Comparison of ENCODE assay signal across 28 cellular contexts in the genomic region with DNA sequence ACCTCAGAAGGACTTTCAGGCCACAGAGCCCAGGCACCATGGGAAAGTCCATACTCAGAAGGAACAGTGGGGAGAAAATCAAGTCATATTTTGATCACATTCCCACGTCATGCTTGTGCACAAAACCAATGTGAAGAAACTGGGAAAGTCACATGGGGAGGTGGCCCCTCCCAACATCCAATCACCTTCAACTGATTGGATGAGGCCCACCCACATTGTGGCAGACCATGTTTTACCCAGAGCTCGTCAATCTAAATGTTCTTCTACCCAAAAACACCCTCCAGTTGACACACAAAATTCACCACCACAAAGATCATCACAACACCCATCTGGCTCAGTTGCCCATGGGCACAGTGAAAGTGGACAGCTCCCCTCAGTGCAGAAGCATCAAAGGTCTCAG.
DNase-seq lines count a peak whose midpoint lies in the region; ATAC-seq, FAIRE-seq and TF ChIP-seq lines count a peak whose summit lies in the region.
"Had no signal": no experiment of that assay in that cellular context is flagged by ENCODE, and none has a peak within 500 bp of the region (broad histone marks: within the 10 kb centered on the region; RNA-seq: fewer than 3 reads in every experiment).

No MANE protein-coding gene starts in this region.

- H3K27ac Mint-ChIP-seq in WTC11: no peak overlapping the region
- H3K27ac Mint-ChIP-seq: CD14-positive monocyte; CD4-positive, alpha-beta memory T cell; CD4-positive, CD25-positive, alpha-beta regulatory T cell; CD8-positive, alpha-beta memory T cell had no signal

- H3K4me1 ChIP-seq in ascending aorta: no peaks in the 10 kb centered on the region
- H3K4me1 ChIP-seq: BE2C, BLaER1 had no signal

- H3K27me3 Mint-ChIP-seq in WTC11 (ENCODE audit: low read depth): no peaks in the 10 kb centered on the region; the same call in 1 of the 2 replicates
- H3K27me3 Mint-ChIP-seq: CD4-positive, CD25-positive, alpha-beta regulatory T cell had no signal

- H3K4me3 Mint-ChIP-seq in WTC11: no peak overlapping the region
- H3K4me3 Mint-ChIP-seq: CD14-positive monocyte; CD4-positive, alpha-beta memory T cell; CD4-positive, CD25-positive, alpha-beta regulatory T cell; CD8-positive, alpha-beta memory T cell had no signal

- H3K9me3 ChIP-seq in ascending aorta: no peaks in the 10 kb centered on the region
- H3K9me3 ChIP-seq: BE2C, BLaER1 had no signal

- H3K36me3 Mint-ChIP-seq in WTC11: no peaks in the 10 kb centered on the region; the same call in 1 of the 2 replicates
- H3K36me3 Mint-ChIP-seq: CD14-positive monocyte; CD4-positive, alpha-beta memory T cell; CD4-positive, CD25-positive, alpha-beta regulatory T cell; CD8-positive, alpha-beta memory T cell had no signal

- H3K36me3 ChIP-seq in bronchial epithelial cell (ENCODE audit: control insufficient read depth, insufficient read depth, low read length) (no peaks in the 10 kb centered on the region), ascending aorta (no peaks in the 10 kb centered on the region)
- H3K36me3 ChIP-seq: BE2C, BLaER1 had no signal

- FAIRE-seq in bronchial epithelial cell (lab: Jason Lieb, UNC): peak; percentile 23
- FAIRE-seq: A204.1, GM12878, GM12892, GM19239 had no signal

- TF ChIP-seq CTCF in WTC11 (IDR thresholded peaks at IDR 0.05) (no peak), bronchial epithelial cell (IDR thresholded peaks at IDR 0.05; ENCODE audit: insufficient read depth, low read length, severe bottlenecking) (no peak), ascending aorta (IDR thresholded peaks at IDR 0.05) (no peak)

- intact Hi-C loops in ascending aorta (cut with DNase I): no loop called here
- intact Hi-C loops in left cardiac atrium (cut with DNase I): no loop called here

- CTCF ChIA-PET in WTC11 (lab: Charles Lee): no interaction called here

- peaks cover 23% of the 10 kb centered on the region for H3K4me1 Mint-ChIP-seq in WTC11
- H3K4me1 Mint-ChIP-seq: CD14-positive monocyte; CD4-positive, alpha-beta memory T cell; CD4-positive, CD25-positive, alpha-beta regulatory T cell; CD8-positive, alpha-beta memory T cell had no signal

- peaks cover 10% of the 10 kb centered on the region for H3K9me3 Mint-ChIP-seq in WTC11
- H3K9me3 Mint-ChIP-seq: CD4-positive, alpha-beta memory T cell; CD4-positive, CD25-positive, alpha-beta regulatory T cell; CD8-positive, alpha-beta memory T cell had no signal

- H3K4me3 ChIP-seq in bronchial epithelial cell (ENCODE audit: low read depth, low read length): no peak overlapping the region
- no peak overlapping the region for H3K4me3 ChIP-seq in ascending aorta
- H3K4me3 ChIP-seq: BLaER1, GM12878 had no signal

- DNase-seq in WTC11 (ENCODE audit: low spot score): no peak
- no peak for DNase-seq in bronchial epithelial cell (ENCODE audit: low read depth)
- peak; percentile 12 for DNase-seq in islet precursor cell
- no peak for DNase-seq in NCI-H187 treated with DMSO at 0.1 percent for 48 hours (lab: John Stamatoyannopoulos, UW)
- no peak for DNase-seq in ascending aorta (ENCODE audit: low spot score in 2 of 2)
- DNase-seq in left cardiac atrium: no peak
- DNase-seq: 8988T; ACHN; BE2C; C1 segment of cervical spinal cord; CD4-positive, alpha-beta memory T cell; CD4-positive, CD25-positive, alpha-beta regulatory T cell; CD8-positive, alpha-beta memory T cell; COR-L47; DMS 273 treated with DMSO at 0.1 percent for 48 hours; DMS153; DMS53; DMS79; DND-41; EL; GDM1 had no signal

- no peak for ATAC-seq in WTC11
- ATAC-seq in left cardiac atrium: no peak
- ATAC-seq in GM18502 (IDR thresholded peaks at IDR 0.05; ENCODE audit: poor library complexity, unreplicated experiment): no peak
- ATAC-seq: GM12878 had no signal

- H3K27ac ChIP-seq in ascending aorta: no peak overlapping the region
- H3K27ac ChIP-seq: BLaER1 had no signal

- H3K27me3 ChIP-seq in bronchial epithelial cell (ENCODE audit: control insufficient read depth, insufficient read depth, low read length) (no peaks in the 10 kb centered on the region), ascending aorta (no peaks in the 10 kb centered on the region)
- H3K27me3 ChIP-seq: BLaER1 had no signal

- POLR2A ChIA-PET in WTC11 (lab: Charles Lee): no interaction called here

TF ChIP-seq in WTC11, 78 proteins besides CTCF, POLR2A, EP300 and RAD21:
- TF ChIP-seq, protein P1, sequence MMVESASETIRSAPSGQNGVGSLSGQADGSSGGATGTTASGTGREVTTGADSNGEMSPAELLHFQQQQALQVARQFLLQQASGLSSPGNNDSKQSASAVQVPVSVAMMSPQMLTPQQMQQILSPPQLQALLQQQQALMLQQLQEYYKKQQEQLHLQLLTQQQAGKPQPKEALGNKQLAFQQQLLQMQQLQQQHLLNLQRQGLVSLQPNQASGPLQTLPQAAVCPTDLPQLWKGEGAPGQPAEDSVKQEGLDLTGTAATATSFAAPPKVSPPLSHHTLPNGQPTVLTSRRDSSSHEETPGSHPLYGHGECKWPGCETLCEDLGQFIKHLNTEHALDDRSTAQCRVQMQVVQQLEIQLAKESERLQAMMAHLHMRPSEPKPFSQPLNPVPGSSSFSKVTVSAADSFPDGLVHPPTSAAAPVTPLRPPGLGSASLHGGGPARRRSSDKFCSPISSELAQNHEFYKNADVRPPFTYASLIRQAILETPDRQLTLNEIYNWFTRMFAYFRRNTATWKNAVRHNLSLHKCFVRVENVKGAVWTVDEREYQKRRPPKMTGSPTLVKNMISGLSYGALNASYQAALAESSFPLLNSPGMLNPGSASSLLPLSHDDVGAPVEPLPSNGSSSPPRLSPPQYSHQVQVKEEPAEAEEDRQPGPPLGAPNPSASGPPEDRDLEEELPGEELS (CRISPR knock-in tag; IDR thresholded peaks at IDR 0.05): no peak
- TF ChIP-seq GTF2I (CRISPR knock-in tag; conservative IDR thresholded peaks at IDR 0.05): peak; percentile 27; the same call in 1 of the 2 replicates
